1 cellular context compared by ENCODE assay signal in the genomic region with DNA sequence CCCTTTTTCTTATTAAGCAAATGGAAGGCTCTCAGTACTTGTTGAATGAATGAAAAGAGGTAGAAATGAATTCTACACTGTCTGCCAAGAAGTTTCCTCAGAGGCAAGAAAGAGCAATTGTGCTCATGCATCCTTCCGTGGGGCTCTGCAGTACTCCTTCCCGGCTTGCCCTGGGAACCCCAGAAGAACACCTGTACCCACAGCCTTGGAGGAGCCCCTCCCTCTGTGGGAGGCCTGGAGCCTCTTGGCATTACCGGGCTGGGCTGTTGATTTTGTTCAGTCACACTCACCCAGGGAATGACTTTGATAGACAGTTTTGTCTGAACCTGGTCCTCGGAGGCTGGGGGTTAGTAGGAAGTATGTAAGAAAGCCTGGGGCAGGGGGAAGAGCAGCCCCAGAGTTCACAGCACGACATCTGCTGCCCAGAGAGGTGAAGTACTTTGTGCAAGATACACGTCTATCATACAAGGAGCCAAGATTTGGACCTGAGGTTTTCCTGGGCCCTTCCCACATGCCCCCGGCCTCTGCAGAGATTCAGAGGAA.
TF ChIP-seq lines count a peak whose summit lies in the region.

No MANE protein-coding gene starts in this region.

TF ChIP-seq in K562, 482 proteins besides CTCF, POLR2A, EP300 and RAD21 (continued from another document):
- TF ChIP-seq, protein P1, sequence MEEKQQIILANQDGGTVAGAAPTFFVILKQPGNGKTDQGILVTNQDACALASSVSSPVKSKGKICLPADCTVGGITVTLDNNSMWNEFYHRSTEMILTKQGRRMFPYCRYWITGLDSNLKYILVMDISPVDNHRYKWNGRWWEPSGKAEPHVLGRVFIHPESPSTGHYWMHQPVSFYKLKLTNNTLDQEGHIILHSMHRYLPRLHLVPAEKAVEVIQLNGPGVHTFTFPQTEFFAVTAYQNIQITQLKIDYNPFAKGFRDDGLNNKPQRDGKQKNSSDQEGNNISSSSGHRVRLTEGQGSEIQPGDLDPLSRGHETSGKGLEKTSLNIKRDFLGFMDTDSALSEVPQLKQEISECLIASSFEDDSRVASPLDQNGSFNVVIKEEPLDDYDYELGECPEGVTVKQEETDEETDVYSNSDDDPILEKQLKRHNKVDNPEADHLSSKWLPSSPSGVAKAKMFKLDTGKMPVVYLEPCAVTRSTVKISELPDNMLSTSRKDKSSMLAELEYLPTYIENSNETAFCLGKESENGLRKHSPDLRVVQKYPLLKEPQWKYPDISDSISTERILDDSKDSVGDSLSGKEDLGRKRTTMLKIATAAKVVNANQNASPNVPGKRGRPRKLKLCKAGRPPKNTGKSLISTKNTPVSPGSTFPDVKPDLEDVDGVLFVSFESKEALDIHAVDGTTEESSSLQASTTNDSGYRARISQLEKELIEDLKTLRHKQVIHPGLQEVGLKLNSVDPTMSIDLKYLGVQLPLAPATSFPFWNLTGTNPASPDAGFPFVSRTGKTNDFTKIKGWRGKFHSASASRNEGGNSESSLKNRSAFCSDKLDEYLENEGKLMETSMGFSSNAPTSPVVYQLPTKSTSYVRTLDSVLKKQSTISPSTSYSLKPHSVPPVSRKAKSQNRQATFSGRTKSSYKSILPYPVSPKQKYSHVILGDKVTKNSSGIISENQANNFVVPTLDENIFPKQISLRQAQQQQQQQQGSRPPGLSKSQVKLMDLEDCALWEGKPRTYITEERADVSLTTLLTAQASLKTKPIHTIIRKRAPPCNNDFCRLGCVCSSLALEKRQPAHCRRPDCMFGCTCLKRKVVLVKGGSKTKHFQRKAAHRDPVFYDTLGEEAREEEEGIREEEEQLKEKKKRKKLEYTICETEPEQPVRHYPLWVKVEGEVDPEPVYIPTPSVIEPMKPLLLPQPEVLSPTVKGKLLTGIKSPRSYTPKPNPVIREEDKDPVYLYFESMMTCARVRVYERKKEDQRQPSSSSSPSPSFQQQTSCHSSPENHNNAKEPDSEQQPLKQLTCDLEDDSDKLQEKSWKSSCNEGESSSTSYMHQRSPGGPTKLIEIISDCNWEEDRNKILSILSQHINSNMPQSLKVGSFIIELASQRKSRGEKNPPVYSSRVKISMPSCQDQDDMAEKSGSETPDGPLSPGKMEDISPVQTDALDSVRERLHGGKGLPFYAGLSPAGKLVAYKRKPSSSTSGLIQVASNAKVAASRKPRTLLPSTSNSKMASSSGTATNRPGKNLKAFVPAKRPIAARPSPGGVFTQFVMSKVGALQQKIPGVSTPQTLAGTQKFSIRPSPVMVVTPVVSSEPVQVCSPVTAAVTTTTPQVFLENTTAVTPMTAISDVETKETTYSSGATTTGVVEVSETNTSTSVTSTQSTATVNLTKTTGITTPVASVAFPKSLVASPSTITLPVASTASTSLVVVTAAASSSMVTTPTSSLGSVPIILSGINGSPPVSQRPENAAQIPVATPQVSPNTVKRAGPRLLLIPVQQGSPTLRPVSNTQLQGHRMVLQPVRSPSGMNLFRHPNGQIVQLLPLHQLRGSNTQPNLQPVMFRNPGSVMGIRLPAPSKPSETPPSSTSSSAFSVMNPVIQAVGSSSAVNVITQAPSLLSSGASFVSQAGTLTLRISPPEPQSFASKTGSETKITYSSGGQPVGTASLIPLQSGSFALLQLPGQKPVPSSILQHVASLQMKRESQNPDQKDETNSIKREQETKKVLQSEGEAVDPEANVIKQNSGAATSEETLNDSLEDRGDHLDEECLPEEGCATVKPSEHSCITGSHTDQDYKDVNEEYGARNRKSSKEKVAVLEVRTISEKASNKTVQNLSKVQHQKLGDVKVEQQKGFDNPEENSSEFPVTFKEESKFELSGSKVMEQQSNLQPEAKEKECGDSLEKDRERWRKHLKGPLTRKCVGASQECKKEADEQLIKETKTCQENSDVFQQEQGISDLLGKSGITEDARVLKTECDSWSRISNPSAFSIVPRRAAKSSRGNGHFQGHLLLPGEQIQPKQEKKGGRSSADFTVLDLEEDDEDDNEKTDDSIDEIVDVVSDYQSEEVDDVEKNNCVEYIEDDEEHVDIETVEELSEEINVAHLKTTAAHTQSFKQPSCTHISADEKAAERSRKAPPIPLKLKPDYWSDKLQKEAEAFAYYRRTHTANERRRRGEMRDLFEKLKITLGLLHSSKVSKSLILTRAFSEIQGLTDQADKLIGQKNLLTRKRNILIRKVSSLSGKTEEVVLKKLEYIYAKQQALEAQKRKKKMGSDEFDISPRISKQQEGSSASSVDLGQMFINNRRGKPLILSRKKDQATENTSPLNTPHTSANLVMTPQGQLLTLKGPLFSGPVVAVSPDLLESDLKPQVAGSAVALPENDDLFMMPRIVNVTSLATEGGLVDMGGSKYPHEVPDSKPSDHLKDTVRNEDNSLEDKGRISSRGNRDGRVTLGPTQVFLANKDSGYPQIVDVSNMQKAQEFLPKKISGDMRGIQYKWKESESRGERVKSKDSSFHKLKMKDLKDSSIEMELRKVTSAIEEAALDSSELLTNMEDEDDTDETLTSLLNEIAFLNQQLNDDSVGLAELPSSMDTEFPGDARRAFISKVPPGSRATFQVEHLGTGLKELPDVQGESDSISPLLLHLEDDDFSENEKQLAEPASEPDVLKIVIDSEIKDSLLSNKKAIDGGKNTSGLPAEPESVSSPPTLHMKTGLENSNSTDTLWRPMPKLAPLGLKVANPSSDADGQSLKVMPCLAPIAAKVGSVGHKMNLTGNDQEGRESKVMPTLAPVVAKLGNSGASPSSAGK (IDR thresholded peaks at IDR 0.05): no peak
- TF ChIP-seq MAFG (tag; conservative IDR thresholded peaks at IDR 0.05) (no peak), SETDB1 (IDR thresholded peaks at IDR 0.05; ENCODE audit: low read length) (no peak), ARID1B (IDR thresholded peaks at IDR 0.05) (no peak), ZNF311 (CRISPR knock-in tag; IDR thresholded peaks at IDR 0.05) (no peak), ESRRA (IDR thresholded peaks at IDR 0.05; ENCODE audit: borderline replicate concordance, low read depth) (no peak)
TF ChIP-seq in K562: peak in this region for 0.
